18 cellular contexts compared by ENCODE assay signal in the genomic region with DNA sequence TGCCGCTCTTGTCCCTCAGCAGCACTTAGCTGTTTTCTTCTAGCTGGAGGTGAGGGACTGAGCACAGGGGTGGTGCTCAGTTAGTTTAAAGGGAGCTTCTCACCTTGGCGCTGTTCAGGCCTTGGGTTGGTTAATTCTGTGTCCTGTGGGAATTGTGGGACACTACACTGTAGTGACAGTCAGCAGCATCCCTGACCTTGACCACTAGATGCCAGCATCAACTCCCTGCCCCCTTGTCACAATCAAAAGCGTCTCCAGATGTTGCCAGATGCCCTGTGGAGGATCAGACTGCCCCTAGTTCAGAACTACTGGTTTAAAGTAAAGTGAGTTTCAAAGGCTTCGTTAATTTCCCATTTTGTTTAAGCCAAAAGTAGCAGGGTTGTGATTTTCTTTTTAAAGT.
A peak's percentile ranks its signal among the peaks of the same experiment; 100 is the strongest.
DNase-seq lines count a peak whose midpoint lies in the region; ATAC-seq and TF ChIP-seq lines count a peak whose summit lies in the region.
"Had no signal": no experiment of that assay in that cellular context is flagged by ENCODE, and none has a peak within 500 bp of the region (broad histone marks: within the 10 kb centered on the region; RNA-seq: fewer than 3 reads in every experiment).

No MANE protein-coding gene starts in this region.

- no peaks in the 10 kb centered on the region for H3K4me1 ChIP-seq in effector memory CD4-positive, alpha-beta T cell (ENCODE audit: control insufficient read depth, insufficient read depth, low read length, poor library complexity, severe bottlenecking)
- H3K4me1 ChIP-seq: heart right ventricle, sigmoid colon had no signal

- peaks cover 7% of the 10 kb centered on the region for H3K27me3 ChIP-seq in MG63
- no peaks in the 10 kb centered on the region for H3K27me3 ChIP-seq in effector memory CD4-positive, alpha-beta T cell (replicated peaks; ENCODE audit: control insufficient read depth, insufficient read depth, low read length, poor library complexity, severe bottlenecking)

- no peak for ATAC-seq in HG03354 (IDR thresholded peaks at IDR 0.05; ENCODE audit: poor library complexity, severe bottlenecking, unreplicated experiment)
- no peak for ATAC-seq in GM19324 (IDR thresholded peaks at IDR 0.05; ENCODE audit: low FRiP score, unreplicated experiment)
- ATAC-seq: activated naive CD8-positive, alpha-beta T cell treated with anti-CD3 and anti-CD28 coated beads, Interleukin-2, amount 50 U/mL, for 24 hours; heart right ventricle had no signal

- TF ChIP-seq CTCF in VCaP (conservative IDR thresholded peaks at IDR 0.05) (peak; percentile 75), neural crest cell (conservative IDR thresholded peaks at IDR 0.05) (peak; percentile 19)

- H3K4me3 ChIP-seq in MG63: no peak overlapping the region
- no peak overlapping the region for H3K4me3 ChIP-seq in effector memory CD4-positive, alpha-beta T cell (ENCODE audit: insufficient read depth, low read depth, low read length, poor library complexity, severe bottlenecking)
- H3K4me3 ChIP-seq: heart right ventricle, sigmoid colon had no signal

- DNase-seq in NK-92 treated with Interleukin-12 subunit alpha and Interleukin-12 subunit beta, amount 100 ng/mL, for 24 hours (lab: John Stamatoyannopoulos, UW): peak; percentile 5
- DNase-seq in NK-92 (lab: John Stamatoyannopoulos, UW; ENCODE audit: unreplicated experiment): no peak
- peak; percentile 6 for DNase-seq in MG63
- DNase-seq in neural crest cell (ENCODE audit: low read depth, low spot score): no peak
- DNase-seq in effector memory CD4-positive, alpha-beta T cell: no peak
- DNase-seq: activated naive CD8-positive, alpha-beta T cell treated with anti-CD3 and anti-CD28 coated beads, Interleukin-2, amount 50 U/mL, for 24 hours; CD8-positive, alpha-beta memory T cell; heart right ventricle; kidney glomerular epithelial cell; MV-4-11; NCI-H2171; sigmoid colon; stimulated activated CD4-positive, alpha-beta T cell treated with anti-CD3 and anti-CD28 coated beads, Interleukin-2, amount 100 ng/mL, for 48 hours; substantia nigra had no signal

- H3K9me3 ChIP-seq in MG63: no peaks in the 10 kb centered on the region
- no peaks in the 10 kb centered on the region for H3K9me3 ChIP-seq in effector memory CD4-positive, alpha-beta T cell (ENCODE audit: control insufficient read depth, low read length)
- H3K9me3 ChIP-seq: heart right ventricle, sigmoid colon had no signal

- no peak overlapping the region for H3K4me3 Mint-ChIP-seq in neural crest cell
- H3K4me3 Mint-ChIP-seq: activated naive CD8-positive, alpha-beta T cell treated with anti-CD3 and anti-CD28 coated beads, Interleukin-2, amount 50 U/mL, for 24 hours; CD8-positive, alpha-beta memory T cell; mesothelial cell of epicardium had no signal

- no peak overlapping the region for H3K27ac Mint-ChIP-seq in neural crest cell (ENCODE audit: unreplicated experiment)
- H3K27ac Mint-ChIP-seq: activated naive CD8-positive, alpha-beta T cell treated with anti-CD3 and anti-CD28 coated beads, Interleukin-2, amount 50 U/mL, for 24 hours; CD8-positive, alpha-beta memory T cell; mesothelial cell of epicardium had no signal

- H3K36me3 Mint-ChIP-seq in neural crest cell (ENCODE audit: low read depth): no peaks in the 10 kb centered on the region
- H3K36me3 Mint-ChIP-seq: CD8-positive, alpha-beta memory T cell; mesothelial cell of epicardium had no signal

- no peaks in the 10 kb centered on the region for H3K4me1 Mint-ChIP-seq in neural crest cell
- H3K4me1 Mint-ChIP-seq: activated naive CD8-positive, alpha-beta T cell treated with anti-CD3 and anti-CD28 coated beads, Interleukin-2, amount 50 U/mL, for 24 hours; CD8-positive, alpha-beta memory T cell had no signal

- peaks cover 74% of the 10 kb centered on the region for H3K27me3 Mint-ChIP-seq in neural crest cell (ENCODE audit: low read depth)

- H3K36me3 ChIP-seq in MG63: no peaks in the 10 kb centered on the region
- no peaks in the 10 kb centered on the region for H3K36me3 ChIP-seq in effector memory CD4-positive, alpha-beta T cell (ENCODE audit: control insufficient read depth, insufficient read depth, low read length)
- H3K36me3 ChIP-seq: heart right ventricle, sigmoid colon had no signal

- no peak overlapping the region for H3K27ac ChIP-seq in VCaP
- no peak overlapping the region for H3K27ac ChIP-seq in effector memory CD4-positive, alpha-beta T cell (ENCODE audit: insufficient read depth, low read length, poor library complexity, severe bottlenecking)
- H3K27ac ChIP-seq: heart right ventricle, sigmoid colon had no signal

- H3K9me3 Mint-ChIP-seq in neural crest cell: no peaks in the 10 kb centered on the region
- H3K9me3 Mint-ChIP-seq: activated naive CD8-positive, alpha-beta T cell treated with anti-CD3 and anti-CD28 coated beads, Interleukin-2, amount 50 U/mL, for 24 hours; CD8-positive, alpha-beta memory T cell; mesothelial cell of epicardium had no signal

Comparison
In these comparisons a context has a peak if more than half of its experiments do, and no peak if none do; other contexts are left out.
1. DNase-seq: peak in NK-92 treated with Interleukin-12 subunit alpha and Interleukin-12 subunit beta, amount 100 ng/mL, for 24 hours (single experiment) and MG63 (single experiment); none in NK-92 (single experiment), neural crest cell (single experiment) and effector memory CD4-positive, alpha-beta T cell (0 of 3).